In genomic region chr2:197293252-197294007, GRCh38 we compare ENCODE assay signal across 8 cellular contexts. TPM values are rescaled to one million over a fixed set of nuclear protein-coding genes. Genes with fewer than 3 reads are reported as not detected.
DNase-seq lines count a peak whose midpoint lies in the region; ATAC-seq, FAIRE-seq and TF ChIP-seq lines count a peak whose summit lies in the region.

No MANE protein-coding gene starts in this region.

- H3K27ac ChIP-seq in SU-DHL-6 (ENCODE audit: low read depth, low read length), result peak overlapping the region; percentile 83
- peak overlapping the region; percentile 23 to 67 for H3K27ac ChIP-seq in left lung

- peak overlapping the region; percentile 47 for H3K4me3 ChIP-seq in SU-DHL-6 (ENCODE audit: insufficient read depth, low read length, poor library complexity, severe bottlenecking)
- H3K4me3 ChIP-seq in left lung, result no peak overlapping the region

- H3K36me3 ChIP-seq in SU-DHL-6 (ENCODE audit: low read length), result peaks cover 7% of the 10 kb centered on the region; the same call in 1 of the 2 replicates
- H3K36me3 ChIP-seq in left lung, result no peaks in the 10 kb centered on the region

- H3K79me2 ChIP-seq in SU-DHL-6 (ENCODE audit: insufficient read depth, low read length), result peaks cover 95% of the 10 kb centered on the region

- H3K4me2 ChIP-seq in SU-DHL-6 (ENCODE audit: low read depth, low read length, poor library complexity, severe bottlenecking), result peak overlapping the region; percentile 97

- no peaks in the 10 kb centered on the region for H4K20me1 ChIP-seq in SU-DHL-6 (ENCODE audit: low read depth, low read length)

- H3K9me3 ChIP-seq in SU-DHL-6 (ENCODE audit: insufficient read depth, low read length) (no peaks in the 10 kb centered on the region), left lung (no peaks in the 10 kb centered on the region)

- no peaks in the 10 kb centered on the region for H3K9me2 ChIP-seq in SU-DHL-6 (replicated peaks; ENCODE audit: insufficient read depth, low read length)

- FAIRE-seq in GM12892 (lab: Jason Lieb, UNC), result peak; percentile 93

- no peak for TF ChIP-seq POLR2A in GM12892 (IDR thresholded peaks at IDR 0.05; ENCODE audit: low read depth, low read length)

- peak overlapping the region; percentile 51 for H3K9ac ChIP-seq in SU-DHL-6 (ENCODE audit: low read length)

- H3K4me1 ChIP-seq in left lung, result peaks cover 14 to 59% of the 10 kb centered on the region in 2 donors

- intact Hi-C loops in left lung (cut with DNase I), result no loop called here

- TF ChIP-seq CTCF in SU-DHL-6 (IDR thresholded peaks at IDR 0.05; ENCODE audit: insufficient read depth, low read length, poor library complexity, severe bottlenecking) (no peak), left lung (IDR thresholded peaks at IDR 0.05) (no peak)

- DNase-seq in GM12892 (ENCODE audit: insufficient read length) (no peak), left lung (no peak), LoVo (ENCODE audit: low spot score) (no peak), NCI-H69 (lab: John Stamatoyannopoulos, UW) (no peak), iPS-NIHi11 (ENCODE audit: low spot score) (no peak), dedifferentiated amniotic fluid mesenchymal stem cell (ENCODE audit: extremely low spot score) (no peak)

- ATAC-seq in HG02759 (IDR thresholded peaks at IDR 0.05; ENCODE audit: unreplicated experiment), result peak; percentile 49
- ATAC-seq in left lung, result peak; percentile 48

- H2AFZ ChIP-seq in SU-DHL-6 (ENCODE audit: low read depth, low read length, severe bottlenecking), result no peak overlapping the region

- peaks cover 33% of the 10 kb centered on the region for H3F3A ChIP-seq in SU-DHL-6 (ENCODE audit: insufficient read depth)

- no peaks in the 10 kb centered on the region for H3K27me3 ChIP-seq in SU-DHL-6 (ENCODE audit: low read length)
- no peaks in the 10 kb centered on the region for H3K27me3 ChIP-seq in left lung

RNA-seq across cellular contexts. Expression of gene ANKRD44, which starts 17.1 kb away (rescaled TPM):
- 32.8 TPM for polyA plus RNA-seq in GM12892 (2012; ENCODE audit: missing spikeins)
- total RNA-seq in left lung, result 10 to 100 TPM; 32.7 to 52.6 TPM
